In the genomic region with DNA sequence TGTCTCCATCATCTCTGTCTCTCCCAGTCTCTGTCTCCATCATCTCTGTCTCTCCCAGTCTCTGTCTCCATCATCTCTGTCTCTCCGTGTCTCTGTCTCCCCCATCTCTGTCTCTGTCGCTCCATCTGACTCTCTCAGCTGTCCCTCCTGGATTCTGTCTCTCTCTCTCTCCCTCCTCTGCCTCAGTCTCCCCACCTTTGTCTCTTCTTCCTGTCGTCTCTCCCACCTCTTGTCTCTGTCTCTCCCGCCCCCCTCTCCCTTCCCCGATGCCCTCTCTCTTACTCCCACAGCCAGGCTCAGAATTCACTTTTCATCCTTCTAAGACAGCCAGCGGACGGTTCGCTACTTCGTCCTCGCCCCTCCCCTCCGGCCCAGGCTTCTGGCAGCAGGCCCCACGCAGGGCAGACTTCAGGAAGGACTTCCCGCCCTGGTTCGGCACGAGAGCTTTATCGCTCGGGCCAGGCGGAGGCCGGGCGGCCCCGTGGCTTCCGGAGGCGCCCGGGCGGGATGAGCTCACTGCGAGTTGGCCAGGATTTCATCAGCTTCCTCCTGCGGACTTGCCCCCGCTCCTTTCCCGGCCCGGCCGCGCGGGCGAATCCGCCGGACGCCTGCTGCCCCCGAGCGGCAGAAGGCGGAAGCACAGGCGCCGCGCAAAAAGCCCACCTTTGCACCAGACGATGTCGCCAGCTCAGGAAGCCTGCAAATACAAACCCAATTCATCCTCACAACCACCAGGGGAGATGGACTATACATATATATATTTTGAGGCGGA, we compare ENCODE assay signal across 1 cellular context.
TF ChIP-seq lines count a peak whose summit lies in the region.

No MANE protein-coding gene starts in this region.

TF ChIP-seq in HepG2, 621 proteins besides CTCF, POLR2A, EP300 and RAD21 (continued from another document and continues in another):
- TF ChIP-seq, protein P1, sequence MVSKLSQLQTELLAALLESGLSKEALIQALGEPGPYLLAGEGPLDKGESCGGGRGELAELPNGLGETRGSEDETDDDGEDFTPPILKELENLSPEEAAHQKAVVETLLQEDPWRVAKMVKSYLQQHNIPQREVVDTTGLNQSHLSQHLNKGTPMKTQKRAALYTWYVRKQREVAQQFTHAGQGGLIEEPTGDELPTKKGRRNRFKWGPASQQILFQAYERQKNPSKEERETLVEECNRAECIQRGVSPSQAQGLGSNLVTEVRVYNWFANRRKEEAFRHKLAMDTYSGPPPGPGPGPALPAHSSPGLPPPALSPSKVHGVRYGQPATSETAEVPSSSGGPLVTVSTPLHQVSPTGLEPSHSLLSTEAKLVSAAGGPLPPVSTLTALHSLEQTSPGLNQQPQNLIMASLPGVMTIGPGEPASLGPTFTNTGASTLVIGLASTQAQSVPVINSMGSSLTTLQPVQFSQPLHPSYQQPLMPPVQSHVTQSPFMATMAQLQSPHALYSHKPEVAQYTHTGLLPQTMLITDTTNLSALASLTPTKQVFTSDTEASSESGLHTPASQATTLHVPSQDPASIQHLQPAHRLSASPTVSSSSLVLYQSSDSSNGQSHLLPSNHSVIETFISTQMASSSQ (IDR thresholded peaks at IDR 0.05; ENCODE audit: low read depth): no peak
- TF ChIP-seq, protein P1 (CRISPR knock-in tag; IDR thresholded peaks at IDR 0.05; ENCODE audit: borderline replicate concordance): peak; percentile 67; the same call in 1 of the 2 replicates
- TF ChIP-seq, protein P2, sequence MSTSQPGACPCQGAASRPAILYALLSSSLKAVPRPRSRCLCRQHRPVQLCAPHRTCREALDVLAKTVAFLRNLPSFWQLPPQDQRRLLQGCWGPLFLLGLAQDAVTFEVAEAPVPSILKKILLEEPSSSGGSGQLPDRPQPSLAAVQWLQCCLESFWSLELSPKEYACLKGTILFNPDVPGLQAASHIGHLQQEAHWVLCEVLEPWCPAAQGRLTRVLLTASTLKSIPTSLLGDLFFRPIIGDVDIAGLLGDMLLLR (CRISPR knock-in tag; IDR thresholded peaks at IDR 0.05): no peak; the same call in none of the 2 replicates
- TF ChIP-seq RCOR2 (CRISPR knock-in tag; IDR thresholded peaks at IDR 0.05) (peak; percentile 99; the same call in 1 of the 2 replicates), MTA3 (CRISPR knock-in tag; IDR thresholded peaks at IDR 0.05) (no peak), ZNF264 (CRISPR knock-in tag; IDR thresholded peaks at IDR 0.05) (peak; percentile 60; the same call in 1 of the 2 replicates), ZNF354B (CRISPR knock-in tag; IDR thresholded peaks at IDR 0.05) (no peak), ZFP36L1 (CRISPR knock-in tag; IDR thresholded peaks at IDR 0.05) (peak; percentile 75; the same call in 1 of the 2 replicates), TCF12 (IDR thresholded peaks at IDR 0.05) (no peak), TCF12 (CRISPR knock-in tag; IDR thresholded peaks at IDR 0.05) (peak; percentile 88; the same call in 1 of the 2 replicates), ZBTB2 (CRISPR knock-in tag; IDR thresholded peaks at IDR 0.05; ENCODE audit: low read depth) (peak; percentile 56), MATR3 (CRISPR knock-in tag; IDR thresholded peaks at IDR 0.05) (no peak), PCBP1 (IDR thresholded peaks at IDR 0.05; ENCODE audit: borderline replicate concordance, low read depth, low read length) (0 out of 2 replicates have a peak, but pooled peaks have one; percentile 35), ZNF343 (CRISPR knock-in tag; IDR thresholded peaks at IDR 0.05) (peak; percentile 79; the same call in 1 of the 2 replicates), ZNF234 (CRISPR knock-in tag; conservative IDR thresholded peaks at IDR 0.05) (no peak), NONO (IDR thresholded peaks at IDR 0.05) (no peak), NONO (CRISPR knock-in tag; conservative IDR thresholded peaks at IDR 0.05) (peak; percentile 95), ZNF225 (CRISPR knock-in tag; IDR thresholded peaks at IDR 0.05) (peak; percentile 80), ARID4A (CRISPR knock-in tag; IDR thresholded peaks at IDR 0.05; ENCODE audit: borderline replicate concordance) (peak; percentile 87; the same call in 1 of the 2 replicates), HBP1 (CRISPR knock-in tag; IDR thresholded peaks at IDR 0.05; ENCODE audit: low read depth) (peak; percentile 43; the same call in 1 of the 2 replicates), NR3C1 (CRISPR knock-in tag; IDR thresholded peaks at IDR 0.05) (no peak), KAT2B (IDR thresholded peaks at IDR 0.05; ENCODE audit: borderline replicate concordance, low read depth, low read length) (no peak)
- TF ChIP-seq, protein P3, sequence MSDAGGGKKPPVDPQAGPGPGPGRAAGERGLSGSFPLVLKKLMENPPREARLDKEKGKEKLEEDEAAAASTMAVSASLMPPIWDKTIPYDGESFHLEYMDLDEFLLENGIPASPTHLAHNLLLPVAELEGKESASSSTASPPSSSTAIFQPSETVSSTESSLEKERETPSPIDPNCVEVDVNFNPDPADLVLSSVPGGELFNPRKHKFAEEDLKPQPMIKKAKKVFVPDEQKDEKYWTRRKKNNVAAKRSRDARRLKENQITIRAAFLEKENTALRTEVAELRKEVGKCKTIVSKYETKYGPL (CRISPR knock-in tag; IDR thresholded peaks at IDR 0.05): no peak
- TF ChIP-seq, protein P4, sequence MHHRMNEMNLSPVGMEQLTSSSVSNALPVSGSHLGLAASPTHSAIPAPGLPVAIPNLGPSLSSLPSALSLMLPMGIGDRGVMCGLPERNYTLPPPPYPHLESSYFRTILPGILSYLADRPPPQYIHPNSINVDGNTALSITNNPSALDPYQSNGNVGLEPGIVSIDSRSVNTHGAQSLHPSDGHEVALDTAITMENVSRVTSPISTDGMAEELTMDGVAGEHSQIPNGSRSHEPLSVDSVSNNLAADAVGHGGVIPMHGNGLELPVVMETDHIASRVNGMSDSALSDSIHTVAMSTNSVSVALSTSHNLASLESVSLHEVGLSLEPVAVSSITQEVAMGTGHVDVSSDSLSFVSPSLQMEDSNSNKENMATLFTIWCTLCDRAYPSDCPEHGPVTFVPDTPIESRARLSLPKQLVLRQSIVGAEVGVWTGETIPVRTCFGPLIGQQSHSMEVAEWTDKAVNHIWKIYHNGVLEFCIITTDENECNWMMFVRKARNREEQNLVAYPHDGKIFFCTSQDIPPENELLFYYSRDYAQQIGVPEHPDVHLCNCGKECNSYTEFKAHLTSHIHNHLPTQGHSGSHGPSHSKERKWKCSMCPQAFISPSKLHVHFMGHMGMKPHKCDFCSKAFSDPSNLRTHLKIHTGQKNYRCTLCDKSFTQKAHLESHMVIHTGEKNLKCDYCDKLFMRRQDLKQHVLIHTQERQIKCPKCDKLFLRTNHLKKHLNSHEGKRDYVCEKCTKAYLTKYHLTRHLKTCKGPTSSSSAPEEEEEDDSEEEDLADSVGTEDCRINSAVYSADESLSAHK (CRISPR knock-in tag; IDR thresholded peaks at IDR 0.05; ENCODE audit: borderline replicate concordance): no peak
- TF ChIP-seq, protein P5, sequence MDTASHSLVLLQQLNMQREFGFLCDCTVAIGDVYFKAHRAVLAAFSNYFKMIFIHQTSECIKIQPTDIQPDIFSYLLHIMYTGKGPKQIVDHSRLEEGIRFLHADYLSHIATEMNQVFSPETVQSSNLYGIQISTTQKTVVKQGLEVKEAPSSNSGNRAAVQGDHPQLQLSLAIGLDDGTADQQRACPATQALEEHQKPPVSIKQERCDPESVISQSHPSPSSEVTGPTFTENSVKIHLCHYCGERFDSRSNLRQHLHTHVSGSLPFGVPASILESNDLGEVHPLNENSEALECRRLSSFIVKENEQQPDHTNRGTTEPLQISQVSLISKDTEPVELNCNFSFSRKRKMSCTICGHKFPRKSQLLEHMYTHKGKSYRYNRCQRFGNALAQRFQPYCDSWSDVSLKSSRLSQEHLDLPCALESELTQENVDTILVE (CRISPR knock-in tag; IDR thresholded peaks at IDR 0.05): peak; percentile 92
- TF ChIP-seq, protein P6, sequence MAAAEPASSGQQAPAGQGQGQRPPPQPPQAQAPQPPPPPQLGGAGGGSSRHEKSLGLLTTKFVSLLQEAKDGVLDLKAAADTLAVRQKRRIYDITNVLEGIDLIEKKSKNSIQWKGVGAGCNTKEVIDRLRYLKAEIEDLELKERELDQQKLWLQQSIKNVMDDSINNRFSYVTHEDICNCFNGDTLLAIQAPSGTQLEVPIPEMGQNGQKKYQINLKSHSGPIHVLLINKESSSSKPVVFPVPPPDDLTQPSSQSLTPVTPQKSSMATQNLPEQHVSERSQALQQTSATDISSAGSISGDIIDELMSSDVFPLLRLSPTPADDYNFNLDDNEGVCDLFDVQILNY (CRISPR knock-in tag; conservative IDR thresholded peaks at IDR 0.05): 0 out of 2 replicates have a peak, but pooled peaks have one; percentile 24
- TF ChIP-seq, protein P7, sequence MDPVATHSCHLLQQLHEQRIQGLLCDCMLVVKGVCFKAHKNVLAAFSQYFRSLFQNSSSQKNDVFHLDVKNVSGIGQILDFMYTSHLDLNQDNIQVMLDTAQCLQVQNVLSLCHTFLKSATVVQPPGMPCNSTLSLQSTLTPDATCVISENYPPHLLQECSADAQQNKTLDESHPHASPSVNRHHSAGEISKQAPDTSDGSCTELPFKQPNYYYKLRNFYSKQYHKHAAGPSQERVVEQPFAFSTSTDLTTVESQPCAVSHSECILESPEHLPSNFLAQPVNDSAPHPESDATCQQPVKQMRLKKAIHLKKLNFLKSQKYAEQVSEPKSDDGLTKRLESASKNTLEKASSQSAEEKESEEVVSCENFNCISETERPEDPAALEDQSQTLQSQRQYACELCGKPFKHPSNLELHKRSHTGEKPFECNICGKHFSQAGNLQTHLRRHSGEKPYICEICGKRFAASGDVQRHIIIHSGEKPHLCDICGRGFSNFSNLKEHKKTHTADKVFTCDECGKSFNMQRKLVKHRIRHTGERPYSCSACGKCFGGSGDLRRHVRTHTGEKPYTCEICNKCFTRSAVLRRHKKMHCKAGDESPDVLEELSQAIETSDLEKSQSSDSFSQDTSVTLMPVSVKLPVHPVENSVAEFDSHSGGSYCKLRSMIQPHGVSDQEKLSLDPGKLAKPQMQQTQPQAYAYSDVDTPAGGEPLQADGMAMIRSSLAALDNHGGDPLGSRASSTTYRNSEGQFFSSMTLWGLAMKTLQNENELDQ (CRISPR knock-in tag; IDR thresholded peaks at IDR 0.05; ENCODE audit: borderline replicate concordance): no peak
